In the genomic region with DNA sequence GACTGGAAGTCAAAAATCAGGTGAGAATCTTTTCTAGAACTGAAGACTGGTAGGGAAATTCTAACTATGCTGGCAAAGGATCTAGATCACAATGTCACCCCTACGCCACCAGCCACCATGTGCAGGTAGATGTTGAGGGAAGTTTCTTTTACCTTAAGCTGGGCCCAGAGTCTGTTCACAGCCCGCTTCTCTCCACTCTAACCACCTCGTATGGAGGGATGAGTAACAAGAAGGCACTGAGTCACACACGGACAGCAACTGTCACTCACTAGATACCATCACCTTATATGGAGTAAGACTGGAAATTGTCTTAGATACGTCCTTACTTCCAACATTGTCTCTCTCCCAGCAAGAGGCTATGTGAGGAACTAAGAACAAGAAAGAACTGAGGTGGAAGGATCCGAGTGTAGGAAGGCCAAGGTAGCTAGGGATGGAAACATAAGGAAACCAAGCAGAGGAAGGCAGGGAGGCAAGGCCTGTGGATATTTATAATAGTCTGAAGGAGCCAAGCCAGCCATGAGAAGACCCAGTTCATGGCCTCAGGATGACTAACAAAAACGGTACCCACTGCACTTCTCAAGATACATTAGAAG, we compare ENCODE assay signal across 13 cellular contexts. TPM values are rescaled to one million over a fixed set of nuclear protein-coding genes. Genes with fewer than 3 reads are reported as not detected.
DNase-seq lines count a peak whose midpoint lies in the region; ATAC-seq and TF ChIP-seq lines count a peak whose summit lies in the region.
"Had no signal": no experiment of that assay in that cellular context is flagged by ENCODE, and none has a peak within 500 bp of the region (broad histone marks: within the 10 kb centered on the region; RNA-seq: fewer than 3 reads in every experiment).

No MANE protein-coding gene starts in this region.

- H3K79me2 ChIP-seq in ACC112 (ENCODE audit: control insufficient read depth, insufficient read depth, low read length, unreplicated experiment) (no peaks in the 10 kb centered on the region), HCT116 (ENCODE audit: insufficient read depth, low read length) (no peaks in the 10 kb centered on the region)

- in situ Hi-C loops in astrocyte of the spinal cord (cut with HindIII; ENCODE audit: low sequenced_read_pairs) = no loop called here

- H3K9me2 ChIP-seq in HCT116 (ENCODE audit: insufficient read depth) = no peaks in the 10 kb centered on the region

- H2AFZ ChIP-seq in ACC112 (ENCODE audit: low read length, unreplicated experiment) = peak overlapping the region; percentile 71
- H2AFZ ChIP-seq in HCT116 (ENCODE audit: low read depth, low read length, poor library complexity, severe bottlenecking) = no peak overlapping the region

- peak; percentile 59 for ATAC-seq in HCT116
- no peak for ATAC-seq in left lobe of liver
- no peak for ATAC-seq in GM21576 (IDR thresholded peaks at IDR 0.05; ENCODE audit: unreplicated experiment)
- no peak for ATAC-seq in GM21526 (IDR thresholded peaks at IDR 0.05; ENCODE audit: low FRiP score, unreplicated experiment)

- RAD21 ChIA-PET in HCT116 (lab: Charles Lee; ENCODE audit: low non-redundant PET in 1 of 2, low total read pairs in 2 of 2, uncharacterized antibody in 2 of 2, unreplicated experiment in 2 of 2) = no interaction called here

- POLR2A ChIA-PET in HCT116 (lab: Charles Lee) = no interaction called here

- H3K9ac ChIP-seq in HCT116 (ENCODE audit: low read length) = peak overlapping the region; percentile 16; the same call in 1 of the 2 replicates

- H3K9me3 ChIP-seq in HCT116 (ENCODE audit: control insufficient read depth in 1 of 2, insufficient read depth in 1 of 2, low read depth in 1 of 2, low read length in 2 of 2) = no peaks in the 10 kb centered on the region
- H3K9me3 ChIP-seq: spleen, testis had no signal

- H3K36me3 ChIP-seq in ACC112 (ENCODE audit: insufficient read depth, low read length) (0 out of 2 replicates have a peak, but pooled peaks cover 2% of the 10 kb centered on the region), HCT116 (ENCODE audit: control insufficient read depth in 1 of 2, insufficient read depth in 2 of 2, low read length in 2 of 2) (peaks cover 14 to 20% of the 10 kb centered on the region in 2 experiments; a peak in 3 of 4 replicates), kidney epithelial cell (ENCODE audit: control insufficient read depth, insufficient read depth, low read length) (peaks cover 5% of the 10 kb centered on the region)

- no TSS peak for BruUV-seq in HCT116 (replicated peaks; lab: Mats Ljungman, UMichigan)

- CTCF ChIA-PET in HCT116 (lab: Charles Lee) = no interaction called here

- H3K4me2 ChIP-seq in HCT116 (ENCODE audit: low read length) = peak overlapping the region; percentile 53

- H3K27ac ChIP-seq in ACC112 (ENCODE audit: low read depth, low read length) = peak overlapping the region; percentile 73
- H3K27ac ChIP-seq in HCT116 (ENCODE audit: low read depth, low read length) = no peak overlapping the region
- H3K27ac ChIP-seq: coronary artery, testis had no signal

- DNase-seq in HCT116 (ENCODE audit: low read depth, low spot score) (no peak), astrocyte of the spinal cord (ENCODE audit: low read depth, low spot score) (peak; percentile 74), kidney epithelial cell (ENCODE audit: low read depth) (peak; percentile 82), UCSD-AML1 (lab: John Stamatoyannopoulos, UW; ENCODE audit: unreplicated experiment) (no peak), left lobe of liver (ENCODE audit: low spot score) (no peak)
- DNase-seq: activated CD4-positive, alpha-beta T cell treated with anti-CD3 and anti-CD28 coated beads for 1 hour; Kasumi-1; spleen; testis had no signal

- H3K4me1 ChIP-seq in ACC112 (ENCODE audit: control insufficient read depth, insufficient read depth, low read length, unreplicated experiment) = peaks cover 14% of the 10 kb centered on the region
- peaks cover 0 to 22% of the 10 kb centered on the region in 2 experiments; a peak in 2 of 4 replicates for H3K4me1 ChIP-seq in HCT116 (ENCODE audit: control insufficient read depth in 1 of 2, insufficient read depth in 2 of 2, low read length in 2 of 2)
- H3K4me1 ChIP-seq: testis had no signal

- H4K20me1 ChIP-seq in HCT116 (ENCODE audit: insufficient read depth) = no peaks in the 10 kb centered on the region

- no peak for TF ChIP-seq RAD21 in HCT116 (IDR thresholded peaks at IDR 0.05; ENCODE audit: low read depth)

- H3K27me3 ChIP-seq in ACC112 (ENCODE audit: insufficient read depth, low read length) = no peaks in the 10 kb centered on the region
- no peaks in the 10 kb centered on the region for H3K27me3 ChIP-seq in HCT116 (ENCODE audit: insufficient read depth, low read length)
- no peaks in the 10 kb centered on the region for H3K27me3 ChIP-seq in kidney epithelial cell (ENCODE audit: control insufficient read depth, insufficient read depth, low read length)
- H3K27me3 ChIP-seq: spleen, testis had no signal

- TF ChIP-seq CTCF in HCT116 (IDR thresholded peaks at IDR 0.05 in 2 of 3, conservative IDR thresholded peaks at IDR 0.05 in 1 of 3; ENCODE audit: borderline replicate concordance in 1 of 3, insufficient read depth in 1 of 3, low read depth in 2 of 3, low read length in 2 of 3) (no peak), astrocyte of the spinal cord (IDR thresholded peaks at IDR 0.05; ENCODE audit: low read depth, low read length) (no peak), kidney epithelial cell (IDR thresholded peaks at IDR 0.05; ENCODE audit: insufficient read depth, low read length, poor library complexity, severe bottlenecking) (no peak)

- TF ChIP-seq POLR2A in HCT116 (IDR thresholded peaks at IDR 0.05; ENCODE audit: borderline replicate concordance, extremely low read depth, insufficient read depth, insufficient read length) = no peak

- no peak overlapping the region for H3K4me3 ChIP-seq in ACC112 (ENCODE audit: low read depth, low read length)
- H3K4me3 ChIP-seq in HCT116 (replicated peaks in 1 of 2; ENCODE audit: low read depth in 1 of 2, low read length in 2 of 2) = no peak overlapping the region
- H3K4me3 ChIP-seq in astrocyte of the spinal cord (ENCODE audit: low read depth, low read length) = no peak overlapping the region
- H3K4me3 ChIP-seq in kidney epithelial cell (ENCODE audit: low read depth, low read length) = no peak overlapping the region
- H3K4me3 ChIP-seq: coronary artery, spleen, testis had no signal

- intact Hi-C loops in HCT116 (cut with micrococcal nuclease) = no loop called here

TF ChIP-seq in HCT116, 20 proteins besides CTCF, POLR2A, EP300 and RAD21:
- TF ChIP-seq EZH2phosphoT487 (IDR thresholded peaks at IDR 0.05; ENCODE audit: borderline replicate concordance) (no peak), CEBPB (IDR thresholded peaks at IDR 0.05; ENCODE audit: low read depth) (no peak), FOSL1 (IDR thresholded peaks at IDR 0.05; ENCODE audit: low read depth) (0 out of 2 replicates have a peak, but pooled peaks have one; percentile 23), SRF (IDR thresholded peaks at IDR 0.05; ENCODE audit: low read depth) (peak; percentile 83), POLR2AphosphoS5 (IDR thresholded peaks at IDR 0.05; ENCODE audit: low read depth, low read length) (no peak)

RNA-seq across cellular contexts. Expression of gene REM2, which starts 15.4 kb away (rescaled TPM):
- total RNA-seq in HCT116 (2021; ENCODE audit: unreplicated experiment) = 0.47 TPM
- polyA plus RNA-seq in HCT116 (2012) = 0.52 and 0.59 TPM in 2 replicates
- 0.48 and 1.2 TPM in 2 replicates for total RNA-seq in kidney epithelial cell
- 0.13 TPM for total RNA-seq in left lobe of liver

RNA-seq across cellular contexts. Expression of gene RBM23, which starts 20.6 kb away (rescaled TPM):
- total RNA-seq in HCT116 (2021; ENCODE audit: unreplicated experiment) (67.2 TPM), kidney epithelial cell (96.1 and 146 TPM in 2 replicates), left lobe of liver (35.3 TPM)
- 51.0 and 54.9 TPM in 2 replicates for polyA plus RNA-seq in HCT116 (2012)

RNA-seq across cellular contexts. Expression of gene LRP10, which starts 26.9 kb away (rescaled TPM):
- total RNA-seq in HCT116 (2021; ENCODE audit: unreplicated experiment) (42.7 TPM), kidney epithelial cell (124 and 150 TPM in 2 replicates), left lobe of liver (34.3 TPM)
- 61.8 and 77.1 TPM in 2 replicates for polyA plus RNA-seq in HCT116 (2012)

RNA-seq across cellular contexts. Expression of gene PRMT5, which starts 30.8 kb away (rescaled TPM):
- 186 TPM for total RNA-seq in HCT116 (2021; ENCODE audit: unreplicated experiment)
- polyA plus RNA-seq in HCT116 (2012) = 204 TPM in 2 replicates
- total RNA-seq in kidney epithelial cell = 94.0 and 107 TPM in 2 replicates
- 19.7 TPM for total RNA-seq in left lobe of liver

RNA-seq across cellular contexts. Expression of gene HAUS4, which starts 58.5 kb away (rescaled TPM):
- 48.7 TPM for total RNA-seq in HCT116 (2021; ENCODE audit: unreplicated experiment)
- polyA plus RNA-seq in HCT116 (2012) = 45.1 and 57.4 TPM in 2 replicates
- 31.7 and 36.5 TPM in 2 replicates for total RNA-seq in kidney epithelial cell
- total RNA-seq in left lobe of liver = 9.7 TPM

Comparison
In these comparisons a context has a peak if more than half of its experiments do, and no peak if none do; other contexts are left out.
1. DNase-seq: peak in astrocyte of the spinal cord (single experiment) and kidney epithelial cell (single experiment); none in HCT116 (single experiment), UCSD-AML1 (single experiment) and left lobe of liver (single experiment).